ENCODE assay signal across 9 cellular contexts in genomic region chr19:55254625-55254977, GRCh38. TPM values are rescaled to one million over a fixed set of nuclear protein-coding genes. Genes with fewer than 3 reads are reported as not detected.
DNase-seq lines count a peak whose midpoint lies in the region; ATAC-seq, FAIRE-seq and TF ChIP-seq lines count a peak whose summit lies in the region.
"Had no signal": no experiment of that assay in that cellular context is flagged by ENCODE, and none has a peak within 500 bp of the region (broad histone marks: within the 10 kb centered on the region; RNA-seq: fewer than 3 reads in every experiment).

No MANE protein-coding gene starts in this region.

- H3K4me1 ChIP-seq in subcutaneous abdominal adipose tissue (ENCODE audit: control insufficient read depth in 5 of 5, insufficient read depth in 5 of 5, low read length in 5 of 5) (peaks cover 19 to 74% (median 66%) of the 10 kb centered on the region in 5 donors), pancreas (peaks cover under 1 to 24% (median 8%) of the 10 kb centered on the region in 3 donors)

- H3K4me3 Mint-ChIP-seq in WTC11 (no peak overlapping the region), glutamatergic neuron (ENCODE audit: unreplicated experiment) (peak overlapping the region; percentile 65)

- intact Hi-C loops in pancreas (cut with DNase I) = no loop called here

- H3K27ac Mint-ChIP-seq in WTC11 = peak overlapping the region; percentile 88
- H3K27ac Mint-ChIP-seq in glutamatergic neuron (ENCODE audit: unreplicated experiment) = peak overlapping the region; percentile 52

- H3K9me3 ChIP-seq in subcutaneous abdominal adipose tissue (ENCODE audit: control insufficient read depth in 5 of 5, low read length in 5 of 5) (no peaks in the 10 kb centered on the region), pancreas (no peaks in the 10 kb centered on the region)
- H3K9me3 ChIP-seq: A549 had no signal

- no peak for TF ChIP-seq CTCF in WTC11 (IDR thresholded peaks at IDR 0.05)
- no peak for TF ChIP-seq CTCF in glutamatergic neuron (IDR thresholded peaks at IDR 0.05; ENCODE audit: partially characterized antibody, unreplicated experiment)
- TF ChIP-seq CTCF in pancreas (IDR thresholded peaks at IDR 0.05) = no peak

- no peak for FAIRE-seq in pancreas (lab: Jason Lieb, UNC)
- FAIRE-seq: A549 had no signal

- ATAC-seq in WTC11 = no peak
- ATAC-seq in pancreas = no peak
- ATAC-seq: A549 had no signal

- 73 to 79% methylated on average over 6 of the region's 6 CpGs for WGBS in pancreas, 2 donors

- H3K27me3 ChIP-seq in subcutaneous abdominal adipose tissue (ENCODE audit: control insufficient read depth in 5 of 5, insufficient read depth in 4 of 5, low read length in 5 of 5) (no peaks in the 10 kb centered on the region), pancreas (no peaks in the 10 kb centered on the region)

- H3K4me3 ChIP-seq in subcutaneous abdominal adipose tissue (ENCODE audit: low read depth in 1 of 5, low read length in 5 of 5) (peak overlapping the region; percentile 33 to 57 (median 54)), pancreas (peak overlapping the region in 1 of 4 donors; percentile 28)
- H3K4me3 ChIP-seq: A549 had no signal

- H3K4me1 Mint-ChIP-seq in WTC11 (peaks cover 47% of the 10 kb centered on the region), glutamatergic neuron (ENCODE audit: low read depth, unreplicated experiment) (peaks cover 51% of the 10 kb centered on the region)

- H3K9ac ChIP-seq in subcutaneous abdominal adipose tissue (ENCODE audit: low read length in 5 of 5) = peak overlapping the region; percentile 38 to 79 (median 64)

- CTCF ChIA-PET in WTC11 (lab: Charles Lee) = interaction anchor here (1.5 to 2.8 kb wide), 5 partner anchors 37 to 129 kb away, joined by 3 to 10 read pairs (median 7); partner anchors contain the start of gene TMEM238

- DNase-seq in NOMO-1 treated with DMSO at 0.1 percent for 48 hours (lab: John Stamatoyannopoulos, UW; ENCODE audit: unreplicated experiment) (peak; percentile 27), NOMO-1 treated with dmso at 0.1 percent for 144 hours (lab: John Stamatoyannopoulos, UW; ENCODE audit: unreplicated experiment) (no peak), WTC11 (ENCODE audit: low spot score) (no peak), glutamatergic neuron (no peak), middle frontal gyrus (ENCODE audit: extremely low spot score, low spot score) (no peak), pancreas (no peak), NCI-H2196 (lab: John Stamatoyannopoulos, UW; ENCODE audit: unreplicated experiment) (no peak)

- H3K9me3 Mint-ChIP-seq in WTC11 (no peaks in the 10 kb centered on the region), glutamatergic neuron (ENCODE audit: unreplicated experiment) (peaks cover 14% of the 10 kb centered on the region)

- H3K27ac ChIP-seq in subcutaneous abdominal adipose tissue (ENCODE audit: low read depth, low read length) = peak overlapping the region; percentile 24
- H3K27ac ChIP-seq in pancreas = peak overlapping the region in 2 of 4 donors; percentile 22 to 27

- POLR2A ChIA-PET in WTC11 (lab: Charles Lee) = interaction anchor here (0.5 to 1.2 kb wide), 3 partner anchors 61 to 346 kb away, joined by 3 to 6 read pairs (median 4); partner anchors contain the start of gene KMT5C

- H3K27me3 Mint-ChIP-seq in WTC11 (ENCODE audit: low read depth) (no peaks in the 10 kb centered on the region), glutamatergic neuron (ENCODE audit: unreplicated experiment) (peaks cover 11% of the 10 kb centered on the region)

- H3K36me3 Mint-ChIP-seq in WTC11 (no peaks in the 10 kb centered on the region), glutamatergic neuron (ENCODE audit: unreplicated experiment) (no peaks in the 10 kb centered on the region)

- H3K36me3 ChIP-seq in subcutaneous abdominal adipose tissue (ENCODE audit: control insufficient read depth in 5 of 5, insufficient read depth in 5 of 5, low read length in 5 of 5) = peaks cover 0 to 6% (median 0%) of the 10 kb centered on the region in 5 donors
- H3K36me3 ChIP-seq in pancreas = no peaks in the 10 kb centered on the region

TF ChIP-seq in WTC11, 78 proteins besides CTCF, POLR2A, EP300 and RAD21 (continues in another document):
- TF ChIP-seq PRRX2 (CRISPR knock-in tag; IDR thresholded peaks at IDR 0.05) = no peak
- TF ChIP-seq RORB (CRISPR knock-in tag; IDR thresholded peaks at IDR 0.05) = no peak
- TF ChIP-seq ETV6 (CRISPR knock-in tag; IDR thresholded peaks at IDR 0.05) = no peak
- TF ChIP-seq NFATC4 (CRISPR knock-in tag; IDR thresholded peaks at IDR 0.05) = no peak
- TF ChIP-seq OVOL2 (CRISPR knock-in tag; IDR thresholded peaks at IDR 0.05; ENCODE audit: borderline replicate concordance) = no peak
- TF ChIP-seq ZNF532 (CRISPR knock-in tag; IDR thresholded peaks at IDR 0.05; ENCODE audit: borderline replicate concordance) = no peak
- no peak for TF ChIP-seq ZNF281 (CRISPR knock-in tag; IDR thresholded peaks at IDR 0.05)
- no peak for TF ChIP-seq HMGA2 (CRISPR knock-in tag; IDR thresholded peaks at IDR 0.05)
- no peak for TF ChIP-seq MXD4 (CRISPR knock-in tag; IDR thresholded peaks at IDR 0.05; ENCODE audit: borderline replicate concordance)

RNA-seq across cellular contexts. Expression of gene PPP6R1, which starts 4.2 kb away (rescaled TPM):
- total RNA-seq in WTC11 (2021) = 78.4 to 91.8 TPM (median 83.2 TPM) in 3 replicates
- total RNA-seq in glutamatergic neuron (ENCODE audit: unreplicated experiment) = 82.3 TPM
- total RNA-seq in pancreas = 10 to 100 TPM; 15.3 to 31.4 (median 18.9) TPM
- 10 to 100 TPM; 27.0 to 33.1 TPM for polyA plus RNA-seq in pancreas

RNA-seq across cellular contexts. Expression of gene HSPBP1, which starts 25.3 kb away (rescaled TPM):
- total RNA-seq in WTC11 (2021) = 57.1 to 65.2 TPM (median 60.9 TPM) in 3 replicates
- 41.5 TPM for total RNA-seq in glutamatergic neuron (ENCODE audit: unreplicated experiment)
- 10 to 100 TPM in 4 of 6 donors, 1 to 10 TPM in 2; 7.0 to 16.6 (median 12.3) TPM for total RNA-seq in pancreas
- 10 to 100 TPM; 26.4 to 29.5 TPM for polyA plus RNA-seq in pancreas

RNA-seq across cellular contexts. Expression of gene TMEM86B, which starts 26.0 kb away (rescaled TPM):
- total RNA-seq in WTC11 (2021) (3.5 to 4.2 TPM (median 4.1 TPM) in 3 replicates), glutamatergic neuron (ENCODE audit: unreplicated experiment) (7.6 TPM), pancreas (1 to 10 TPM; 1.0 to 1.8 (median 1.5) TPM)
- polyA plus RNA-seq in pancreas = 10 to 100 TPM; 14.4 to 27.3 TPM

RNA-seq across cellular contexts. Expression of gene BRSK1, which starts 29.2 kb away (rescaled TPM):
- total RNA-seq in WTC11 (2021) (49.2 to 52.4 TPM (median 49.7 TPM) in 3 replicates), glutamatergic neuron (ENCODE audit: unreplicated experiment) (223 TPM), pancreas (1 to 10 TPM in 3 of 6 donors, under 1 TPM in 3; 0.46 to 2.5 (median 1.1) TPM)
- polyA plus RNA-seq in pancreas = 1 to 10 TPM; 4.8 to 9.2 TPM

RNA-seq across cellular contexts. Expression of gene PTPRH, which starts 45.3 kb away (rescaled TPM):
- total RNA-seq in WTC11 (2021) = 0.41 to 0.63 TPM (median 0.44 TPM) in 3 replicates
- total RNA-seq in glutamatergic neuron (ENCODE audit: unreplicated experiment) = 7.4 TPM
- total RNA-seq in pancreas = 10 to 100 TPM in 2 of 6 donors, 1 to 10 TPM in 4; 5.1 to 15.3 (median 8.8) TPM
- 1 to 10 TPM; 5.8 to 8.0 TPM for polyA plus RNA-seq in pancreas
